Comparison of ENCODE assay signal across 11 cellular contexts in the genomic region with DNA sequence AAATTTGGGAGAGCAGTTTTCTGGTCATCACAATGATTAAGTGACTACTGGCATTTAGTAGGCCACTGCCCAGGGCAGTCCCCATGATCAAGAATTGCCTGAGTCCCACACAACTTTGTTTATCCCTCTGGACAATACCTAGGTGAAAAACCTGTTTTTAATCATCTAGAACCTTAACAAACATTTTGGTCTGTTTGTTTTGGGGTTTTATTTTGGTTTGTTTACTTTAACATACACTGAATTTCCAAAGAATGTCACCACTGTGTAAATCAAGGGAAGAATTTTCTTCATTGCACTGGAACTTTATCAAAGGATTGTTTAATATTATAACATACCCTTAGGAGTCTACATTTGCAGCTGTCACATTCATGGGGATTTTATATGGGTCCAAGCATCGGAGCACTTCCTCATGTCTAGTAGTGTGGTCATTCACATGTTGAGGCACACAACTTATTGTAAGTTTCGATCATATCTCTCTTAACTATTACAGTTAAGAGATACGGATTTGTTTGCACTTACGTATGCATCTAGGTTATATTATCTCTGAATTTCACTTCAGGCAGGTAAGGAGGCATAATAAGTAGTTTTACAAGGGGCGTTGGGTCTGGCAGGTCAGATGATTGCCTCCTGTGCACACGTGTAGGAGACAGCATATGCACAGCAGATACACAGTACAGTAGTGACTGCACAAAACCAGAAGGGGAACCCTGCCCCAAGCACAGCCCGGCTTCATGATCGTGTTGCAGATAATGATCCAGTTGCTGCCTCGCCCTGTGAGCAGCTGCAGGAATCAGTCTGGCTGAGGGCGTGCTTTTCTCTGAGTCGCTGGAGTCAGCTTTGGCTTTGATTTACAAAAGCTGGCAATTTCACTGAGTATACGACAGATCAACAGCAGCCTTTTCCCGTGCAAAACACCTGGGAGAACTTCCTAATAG.
A peak's percentile ranks its signal among the peaks of the same experiment; 100 is the strongest.
DNase-seq lines count a peak whose midpoint lies in the region; ATAC-seq, FAIRE-seq and TF ChIP-seq lines count a peak whose summit lies in the region.
"Had no signal": no experiment of that assay in that cellular context is flagged by ENCODE, and none has a peak within 500 bp of the region (broad histone marks: within the 10 kb centered on the region; RNA-seq: fewer than 3 reads in every experiment).

No MANE protein-coding gene starts in this region.

- WGBS in HepG2 (ENCODE audit: low lambda C conversion rate), result 20% methylated on average over 9 of the region's 13 CpGs
- 48% methylated on average over 12 of the region's 13 CpGs for WGBS in right lobe of liver (ENCODE audit: insufficient coverage, low coverage, low lambda C conversion rate, missing lambda C conversion rate)
- 38 to 61% methylated on average over 7 to 13 of the region's 13 CpGs for WGBS in transverse colon (ENCODE audit: low coverage in 1 of 2), 2 donors
- 62 to 63% methylated on average over 13 of the region's 13 CpGs for WGBS in tibial nerve, 2 donors

- no peaks in the 10 kb centered on the region for H3K27me3 ChIP-seq in HepG2 (ENCODE audit: control insufficient read depth in 1 of 2, insufficient read depth in 2 of 2, low read length in 2 of 2)
- no peaks in the 10 kb centered on the region for H3K27me3 ChIP-seq in right lobe of liver
- no peaks in the 10 kb centered on the region for H3K27me3 ChIP-seq in RWPE2 (ENCODE audit: insufficient read depth, poor library complexity, severe bottlenecking)
- H3K27me3 ChIP-seq in transverse colon, result no peaks in the 10 kb centered on the region
- no peaks in the 10 kb centered on the region for H3K27me3 ChIP-seq in tibial nerve
- H3K27me3 ChIP-seq: neutrophil, testis had no signal

- DNase-seq in HepG2 (ENCODE audit: low spot score) (no peak), right lobe of liver (no peak), RWPE2 (ENCODE audit: low spot score) (no peak), transverse colon (peak; percentile 48), tibial nerve (ENCODE audit: low spot score in 2 of 2) (no peak), 8988T (no peak), GM10248 (ENCODE audit: extremely low spot score) (no peak)
- DNase-seq in effector CD4-positive, alpha-beta T cell, result peak; percentile 36
- DNase-seq: testis had no signal

- H3K4me1 ChIP-seq in HepG2 (ENCODE audit: insufficient read depth, low read length), result no peaks in the 10 kb centered on the region
- no peaks in the 10 kb centered on the region for H3K4me1 ChIP-seq in right lobe of liver
- no peaks in the 10 kb centered on the region for H3K4me1 ChIP-seq in RWPE2 (ENCODE audit: insufficient read depth, poor library complexity, severe bottlenecking)
- H3K4me1 ChIP-seq in transverse colon, result peaks cover 0 to 6% (median 2%) of the 10 kb centered on the region in 4 donors
- H3K4me1 ChIP-seq in tibial nerve, result no peaks in the 10 kb centered on the region
- H3K4me1 ChIP-seq: testis had no signal

- no peak overlapping the region for H3K4me2 ChIP-seq in HepG2 (ENCODE audit: low read depth, low read length)

- no peaks in the 10 kb centered on the region for H4K20me1 ChIP-seq in HepG2 (ENCODE audit: insufficient read depth, low read length)

- TF ChIP-seq POLR2A in HepG2 (IDR thresholded peaks at IDR 0.05; ENCODE audit: insufficient read depth in 1 of 2, low read depth in 2 of 2, low read length in 2 of 2), result no peak
- no peak for TF ChIP-seq POLR2A in right lobe of liver (IDR thresholded peaks at IDR 0.05)
- TF ChIP-seq POLR2A in transverse colon (IDR thresholded peaks at IDR 0.05), result no peak
- TF ChIP-seq POLR2A in tibial nerve (IDR thresholded peaks at IDR 0.05), result no peak

- H3K27ac ChIP-seq in HepG2 (ENCODE audit: extremely low read length, insufficient read depth, low read length) (no peak overlapping the region), right lobe of liver (no peak overlapping the region), RWPE2 (ENCODE audit: poor library complexity, severe bottlenecking) (no peak overlapping the region), transverse colon (no peak overlapping the region), tibial nerve (no peak overlapping the region)
- H3K27ac ChIP-seq: neutrophil, testis had no signal

- no peak for FAIRE-seq in HepG2 (lab: Jason Lieb, UNC)
- FAIRE-seq: endometrium had no signal

- no peak overlapping the region for H3K9ac ChIP-seq in HepG2 (ENCODE audit: insufficient read depth, low read depth, low read length)

- no peaks in the 10 kb centered on the region for H3K9me3 ChIP-seq in HepG2 (ENCODE audit: low read length)
- no peaks in the 10 kb centered on the region for H3K9me3 ChIP-seq in right lobe of liver
- H3K9me3 ChIP-seq in RWPE2 (ENCODE audit: severe bottlenecking), result no peaks in the 10 kb centered on the region
- H3K9me3 ChIP-seq in transverse colon, result no peaks in the 10 kb centered on the region
- no peaks in the 10 kb centered on the region for H3K9me3 ChIP-seq in tibial nerve
- H3K9me3 ChIP-seq: neutrophil, testis had no signal

- TF ChIP-seq CTCF in HepG2 (CRISPR knock-in tag; IDR thresholded peaks at IDR 0.05), result no peak
- TF ChIP-seq CTCF in right lobe of liver (IDR thresholded peaks at IDR 0.05), result no peak
- TF ChIP-seq CTCF in RWPE2 (IDR thresholded peaks at IDR 0.05; ENCODE audit: poor library complexity, severe bottlenecking), result no peak
- peak in 2 of 5 experiments; percentile 22 for TF ChIP-seq CTCF in transverse colon (IDR thresholded peaks at IDR 0.05)
- TF ChIP-seq CTCF in tibial nerve (IDR thresholded peaks at IDR 0.05), result no peak
- TF ChIP-seq CTCF in GM10248 (IDR thresholded peaks at IDR 0.05; ENCODE audit: control extremely low read depth, extremely low read depth, low read depth, missing control alignments), result no peak

- H2AFZ ChIP-seq in HepG2 (ENCODE audit: low read length), result no peak overlapping the region

- intact Hi-C loops in HepG2 (cut with micrococcal nuclease; ENCODE audit: unreplicated experiment), result no loop called here
- intact Hi-C loops in right lobe of liver (cut with DNase I), result no loop called here
- intact Hi-C loops in transverse colon (cut with DNase I; ENCODE audit: low total_unique reads), result no loop called here

- no TSS peak for BruUV-seq in HepG2 (replicated peaks; lab: Mats Ljungman, UMichigan)

- POLR2A ChIA-PET in HepG2 (lab: Yijun Ruan, JAX) (no interaction called here), GM10248 (lab: Yijun Ruan, JAX) (no interaction called here)

- CTCF ChIA-PET in HepG2 (lab: Yijun Ruan, JAX; ENCODE audit: low intra/inter-chr PET ratio, low total read pairs), result no interaction called here
- CTCF ChIA-PET in GM10248 (lab: Yijun Ruan, JAX), result interaction anchor here (2.5 kb wide), 1 partner anchor 16 kb away, joined by 6 read pairs; no protein-coding TSS in a partner anchor

- TF ChIP-seq EP300 in HepG2 (IDR thresholded peaks at IDR 0.05; ENCODE audit: low read depth in 2 of 2, low read length in 2 of 2), result no peak
- no peak for TF ChIP-seq EP300 in HepG2 (CRISPR knock-in tag; IDR thresholded peaks at IDR 0.05; ENCODE audit: borderline replicate concordance)
- TF ChIP-seq EP300 in transverse colon (IDR thresholded peaks at IDR 0.05; ENCODE audit: low read depth), result no peak
- TF ChIP-seq EP300 in tibial nerve (IDR thresholded peaks at IDR 0.05), result no peak

- H3K36me3 ChIP-seq in HepG2 (replicated peaks in 1 of 2; ENCODE audit: control insufficient read depth in 1 of 2, insufficient read depth in 2 of 2, low read length in 2 of 2) (no peaks in the 10 kb centered on the region), right lobe of liver (no peaks in the 10 kb centered on the region), RWPE2 (ENCODE audit: low read depth) (no peaks in the 10 kb centered on the region), transverse colon (no peaks in the 10 kb centered on the region), tibial nerve (no peaks in the 10 kb centered on the region)
- H3K36me3 ChIP-seq: neutrophil had no signal

- no peaks in the 10 kb centered on the region for H3K79me2 ChIP-seq in HepG2 (ENCODE audit: insufficient read depth, low read length)

- no peak for TF ChIP-seq RAD21 in HepG2 (CRISPR knock-in tag; IDR thresholded peaks at IDR 0.05)

- in situ Hi-C loops in HepG2 (cut with HindIII; ENCODE audit: extremely low pct_ligation_motif_present, low pct_unique_long_range_greater_than_20kb) (no loop called here), transverse colon (cut with MboI; ENCODE audit: low pct_ligation_motif_present in 1 of 4, low pct_unique_long_range_greater_than_20kb in 1 of 4, low sequenced_read_pairs in 3 of 4) (no loop called here)

- no peak overlapping the region for H3K4me3 ChIP-seq in HepG2 (replicated peaks in 1 of 3; ENCODE audit: insufficient read depth in 1 of 3, low read depth in 2 of 3, low read length in 3 of 3)
- no peak overlapping the region for H3K4me3 ChIP-seq in right lobe of liver
- H3K4me3 ChIP-seq in RWPE2 (ENCODE audit: severe bottlenecking), result no peak overlapping the region
- no peak overlapping the region for H3K4me3 ChIP-seq in transverse colon
- no peak overlapping the region for H3K4me3 ChIP-seq in tibial nerve
- H3K4me3 ChIP-seq: testis had no signal

- ATAC-seq in HepG2 (peak; percentile 61; the same call in 2 of the 3 replicates), right lobe of liver (no peak), RWPE2 (ENCODE audit: low read depth) (peak; percentile 48; the same call in 2 of the 3 replicates)

TF ChIP-seq in HepG2, 621 proteins besides CTCF, POLR2A, EP300 and RAD21 (continues in another document):
- TF ChIP-seq, protein P1, sequence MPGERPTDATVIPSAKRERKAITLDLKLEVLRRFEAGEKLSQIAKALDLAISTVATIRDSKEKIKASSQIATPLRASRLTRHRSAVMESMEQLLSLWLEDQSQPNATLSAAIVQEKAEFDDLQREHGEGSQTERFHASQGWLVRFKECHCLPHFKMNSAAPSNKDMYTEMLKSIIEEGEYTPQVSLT (CRISPR knock-in tag; IDR thresholded peaks at IDR 0.05; ENCODE audit: borderline replicate concordance, low read depth), result no peak
- TF ChIP-seq ZNF510 (CRISPR knock-in tag; IDR thresholded peaks at IDR 0.05; ENCODE audit: low read depth) (no peak), ZBTB42 (CRISPR knock-in tag; IDR thresholded peaks at IDR 0.05) (no peak), HOXA7 (CRISPR knock-in tag; IDR thresholded peaks at IDR 0.05) (no peak)
- TF ChIP-seq, protein P2, sequence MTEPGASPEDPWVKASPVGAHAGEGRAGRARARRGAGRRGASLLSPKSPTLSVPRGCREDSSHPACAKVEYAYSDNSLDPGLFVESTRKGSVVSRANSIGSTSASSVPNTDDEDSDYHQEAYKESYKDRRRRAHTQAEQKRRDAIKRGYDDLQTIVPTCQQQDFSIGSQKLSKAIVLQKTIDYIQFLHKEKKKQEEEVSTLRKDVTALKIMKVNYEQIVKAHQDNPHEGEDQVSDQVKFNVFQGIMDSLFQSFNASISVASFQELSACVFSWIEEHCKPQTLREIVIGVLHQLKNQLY (CRISPR knock-in tag; IDR thresholded peaks at IDR 0.05), result no peak

Comparison
In these comparisons a context has a peak if more than half of its experiments do, and no peak if none do; other contexts are left out.
1. ATAC-seq: peak in HepG2 (single experiment) and RWPE2 (single experiment); none in right lobe of liver (0 of 4).
2. DNase-seq: peak in effector CD4-positive, alpha-beta T cell (single experiment) and transverse colon (single experiment); none in HepG2 (single experiment), right lobe of liver (0 of 3), RWPE2 (single experiment), tibial nerve (0 of 2), 8988T (single experiment) and GM10248 (single experiment).